1 cellular context compared by ENCODE assay signal in the genomic region with DNA sequence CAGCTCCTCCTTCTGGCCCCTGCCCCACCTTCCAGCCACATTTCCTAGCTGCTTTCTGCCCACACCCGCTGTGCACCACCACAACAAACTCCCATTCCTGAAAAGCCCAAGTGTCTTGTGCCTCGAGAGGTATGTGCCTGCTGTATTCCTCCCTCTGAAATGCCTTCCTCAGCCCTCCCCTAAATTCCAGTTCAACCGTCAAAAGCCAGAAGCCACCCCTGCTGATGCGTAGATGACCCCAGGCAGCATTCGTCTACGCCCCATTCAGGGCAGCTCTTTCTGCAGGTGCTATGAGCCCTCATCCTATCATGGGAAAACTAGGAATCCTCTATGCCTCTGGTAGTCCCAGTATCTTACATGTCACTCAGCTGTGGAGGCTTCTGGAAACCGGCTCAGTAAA.
TF ChIP-seq lines count a peak whose summit lies in the region.

No MANE protein-coding gene starts in this region.

TF ChIP-seq in H1, 55 proteins besides CTCF, POLR2A, EP300 and RAD21:
- no peak for TF ChIP-seq HDAC6 (IDR thresholded peaks at IDR 0.05; ENCODE audit: low read depth, low read length)
- TF ChIP-seq SUZ12 (IDR thresholded peaks at IDR 0.05; ENCODE audit: low read length): no peak
- no peak for TF ChIP-seq CTBP2 (IDR thresholded peaks at IDR 0.05; ENCODE audit: borderline replicate concordance, insufficient read depth, insufficient read length, low read length)
- TF ChIP-seq SRF (IDR thresholded peaks at IDR 0.05; ENCODE audit: low read depth, low read length): no peak
- TF ChIP-seq, protein P1, sequence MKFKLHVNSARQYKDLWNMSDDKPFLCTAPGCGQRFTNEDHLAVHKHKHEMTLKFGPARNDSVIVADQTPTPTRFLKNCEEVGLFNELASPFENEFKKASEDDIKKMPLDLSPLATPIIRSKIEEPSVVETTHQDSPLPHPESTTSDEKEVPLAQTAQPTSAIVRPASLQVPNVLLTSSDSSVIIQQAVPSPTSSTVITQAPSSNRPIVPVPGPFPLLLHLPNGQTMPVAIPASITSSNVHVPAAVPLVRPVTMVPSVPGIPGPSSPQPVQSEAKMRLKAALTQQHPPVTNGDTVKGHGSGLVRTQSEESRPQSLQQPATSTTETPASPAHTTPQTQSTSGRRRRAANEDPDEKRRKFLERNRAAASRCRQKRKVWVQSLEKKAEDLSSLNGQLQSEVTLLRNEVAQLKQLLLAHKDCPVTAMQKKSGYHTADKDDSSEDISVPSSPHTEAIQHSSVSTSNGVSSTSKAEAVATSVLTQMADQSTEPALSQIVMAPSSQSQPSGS (IDR thresholded peaks at IDR 0.05; ENCODE audit: low read length): no peak
- TF ChIP-seq RNF2 (IDR thresholded peaks at IDR 0.05; ENCODE audit: borderline replicate concordance, low read depth, low read length, missing control alignments, poor library complexity, severe bottlenecking): no peak
- no peak for TF ChIP-seq CHD1 (IDR thresholded peaks at IDR 0.05; ENCODE audit: low read depth, low read length)
- TF ChIP-seq CBX8 (IDR thresholded peaks at IDR 0.05; ENCODE audit: borderline replicate concordance, low read depth, low read length): no peak
- TF ChIP-seq TEAD4 (IDR thresholded peaks at IDR 0.05; ENCODE audit: low read depth, low read length): peak; percentile 89
- no peak for TF ChIP-seq POLR2AphosphoS5 (IDR thresholded peaks at IDR 0.05; ENCODE audit: low read depth, low read length)
- TF ChIP-seq JUN (IDR thresholded peaks at IDR 0.05; ENCODE audit: low read depth, low read length): no peak
- TF ChIP-seq, protein P2, sequence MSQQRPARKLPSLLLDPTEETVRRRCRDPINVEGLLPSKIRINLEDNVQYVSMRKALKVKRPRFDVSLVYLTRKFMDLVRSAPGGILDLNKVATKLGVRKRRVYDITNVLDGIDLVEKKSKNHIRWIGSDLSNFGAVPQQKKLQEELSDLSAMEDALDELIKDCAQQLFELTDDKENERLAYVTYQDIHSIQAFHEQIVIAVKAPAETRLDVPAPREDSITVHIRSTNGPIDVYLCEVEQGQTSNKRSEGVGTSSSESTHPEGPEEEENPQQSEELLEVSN (IDR thresholded peaks at IDR 0.05): no peak
- TF ChIP-seq FOSL1 (IDR thresholded peaks at IDR 0.05; ENCODE audit: insufficient read depth, low read depth, low read length): no peak
- TF ChIP-seq SAP30 (IDR thresholded peaks at IDR 0.05; ENCODE audit: insufficient read depth, insufficient replicate concordance, low read length): no peak
- TF ChIP-seq TAF1 (IDR thresholded peaks at IDR 0.05; ENCODE audit: low read depth, low read length): 0 out of 2 replicates have a peak, but pooled peaks have one; percentile 33
- TF ChIP-seq BCL11A (IDR thresholded peaks at IDR 0.05; ENCODE audit: low read depth in 2 of 2, low read length in 2 of 2): no peak
- TF ChIP-seq SIX5 (IDR thresholded peaks at IDR 0.05; ENCODE audit: low read depth, low read length): no peak
- no peak for TF ChIP-seq CHD2 (IDR thresholded peaks at IDR 0.05; ENCODE audit: low read length)
- TF ChIP-seq PHF8 (conservative IDR thresholded peaks at IDR 0.05; ENCODE audit: low read depth, low read length): no peak
- TF ChIP-seq MAFK (IDR thresholded peaks at IDR 0.05; ENCODE audit: low read depth, low read length): no peak
- TF ChIP-seq NANOG (IDR thresholded peaks at IDR 0.05; ENCODE audit: insufficient read depth, low read depth, low read length, poor library complexity, severe bottlenecking): peak; percentile 29
- TF ChIP-seq, protein P3, sequence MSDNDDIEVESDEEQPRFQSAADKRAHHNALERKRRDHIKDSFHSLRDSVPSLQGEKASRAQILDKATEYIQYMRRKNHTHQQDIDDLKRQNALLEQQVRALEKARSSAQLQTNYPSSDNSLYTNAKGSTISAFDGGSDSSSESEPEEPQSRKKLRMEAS (IDR thresholded peaks at IDR 0.05): 0 out of 2 replicates have a peak, but pooled peaks have one; percentile 28
- peak; percentile 19 for TF ChIP-seq ASH2L (IDR thresholded peaks at IDR 0.05; ENCODE audit: low read length)
- peak; percentile 54; the same call in 1 of the 2 replicates for TF ChIP-seq TBP (IDR thresholded peaks at IDR 0.05; ENCODE audit: low read depth, low read length)
- TF ChIP-seq, protein P4, sequence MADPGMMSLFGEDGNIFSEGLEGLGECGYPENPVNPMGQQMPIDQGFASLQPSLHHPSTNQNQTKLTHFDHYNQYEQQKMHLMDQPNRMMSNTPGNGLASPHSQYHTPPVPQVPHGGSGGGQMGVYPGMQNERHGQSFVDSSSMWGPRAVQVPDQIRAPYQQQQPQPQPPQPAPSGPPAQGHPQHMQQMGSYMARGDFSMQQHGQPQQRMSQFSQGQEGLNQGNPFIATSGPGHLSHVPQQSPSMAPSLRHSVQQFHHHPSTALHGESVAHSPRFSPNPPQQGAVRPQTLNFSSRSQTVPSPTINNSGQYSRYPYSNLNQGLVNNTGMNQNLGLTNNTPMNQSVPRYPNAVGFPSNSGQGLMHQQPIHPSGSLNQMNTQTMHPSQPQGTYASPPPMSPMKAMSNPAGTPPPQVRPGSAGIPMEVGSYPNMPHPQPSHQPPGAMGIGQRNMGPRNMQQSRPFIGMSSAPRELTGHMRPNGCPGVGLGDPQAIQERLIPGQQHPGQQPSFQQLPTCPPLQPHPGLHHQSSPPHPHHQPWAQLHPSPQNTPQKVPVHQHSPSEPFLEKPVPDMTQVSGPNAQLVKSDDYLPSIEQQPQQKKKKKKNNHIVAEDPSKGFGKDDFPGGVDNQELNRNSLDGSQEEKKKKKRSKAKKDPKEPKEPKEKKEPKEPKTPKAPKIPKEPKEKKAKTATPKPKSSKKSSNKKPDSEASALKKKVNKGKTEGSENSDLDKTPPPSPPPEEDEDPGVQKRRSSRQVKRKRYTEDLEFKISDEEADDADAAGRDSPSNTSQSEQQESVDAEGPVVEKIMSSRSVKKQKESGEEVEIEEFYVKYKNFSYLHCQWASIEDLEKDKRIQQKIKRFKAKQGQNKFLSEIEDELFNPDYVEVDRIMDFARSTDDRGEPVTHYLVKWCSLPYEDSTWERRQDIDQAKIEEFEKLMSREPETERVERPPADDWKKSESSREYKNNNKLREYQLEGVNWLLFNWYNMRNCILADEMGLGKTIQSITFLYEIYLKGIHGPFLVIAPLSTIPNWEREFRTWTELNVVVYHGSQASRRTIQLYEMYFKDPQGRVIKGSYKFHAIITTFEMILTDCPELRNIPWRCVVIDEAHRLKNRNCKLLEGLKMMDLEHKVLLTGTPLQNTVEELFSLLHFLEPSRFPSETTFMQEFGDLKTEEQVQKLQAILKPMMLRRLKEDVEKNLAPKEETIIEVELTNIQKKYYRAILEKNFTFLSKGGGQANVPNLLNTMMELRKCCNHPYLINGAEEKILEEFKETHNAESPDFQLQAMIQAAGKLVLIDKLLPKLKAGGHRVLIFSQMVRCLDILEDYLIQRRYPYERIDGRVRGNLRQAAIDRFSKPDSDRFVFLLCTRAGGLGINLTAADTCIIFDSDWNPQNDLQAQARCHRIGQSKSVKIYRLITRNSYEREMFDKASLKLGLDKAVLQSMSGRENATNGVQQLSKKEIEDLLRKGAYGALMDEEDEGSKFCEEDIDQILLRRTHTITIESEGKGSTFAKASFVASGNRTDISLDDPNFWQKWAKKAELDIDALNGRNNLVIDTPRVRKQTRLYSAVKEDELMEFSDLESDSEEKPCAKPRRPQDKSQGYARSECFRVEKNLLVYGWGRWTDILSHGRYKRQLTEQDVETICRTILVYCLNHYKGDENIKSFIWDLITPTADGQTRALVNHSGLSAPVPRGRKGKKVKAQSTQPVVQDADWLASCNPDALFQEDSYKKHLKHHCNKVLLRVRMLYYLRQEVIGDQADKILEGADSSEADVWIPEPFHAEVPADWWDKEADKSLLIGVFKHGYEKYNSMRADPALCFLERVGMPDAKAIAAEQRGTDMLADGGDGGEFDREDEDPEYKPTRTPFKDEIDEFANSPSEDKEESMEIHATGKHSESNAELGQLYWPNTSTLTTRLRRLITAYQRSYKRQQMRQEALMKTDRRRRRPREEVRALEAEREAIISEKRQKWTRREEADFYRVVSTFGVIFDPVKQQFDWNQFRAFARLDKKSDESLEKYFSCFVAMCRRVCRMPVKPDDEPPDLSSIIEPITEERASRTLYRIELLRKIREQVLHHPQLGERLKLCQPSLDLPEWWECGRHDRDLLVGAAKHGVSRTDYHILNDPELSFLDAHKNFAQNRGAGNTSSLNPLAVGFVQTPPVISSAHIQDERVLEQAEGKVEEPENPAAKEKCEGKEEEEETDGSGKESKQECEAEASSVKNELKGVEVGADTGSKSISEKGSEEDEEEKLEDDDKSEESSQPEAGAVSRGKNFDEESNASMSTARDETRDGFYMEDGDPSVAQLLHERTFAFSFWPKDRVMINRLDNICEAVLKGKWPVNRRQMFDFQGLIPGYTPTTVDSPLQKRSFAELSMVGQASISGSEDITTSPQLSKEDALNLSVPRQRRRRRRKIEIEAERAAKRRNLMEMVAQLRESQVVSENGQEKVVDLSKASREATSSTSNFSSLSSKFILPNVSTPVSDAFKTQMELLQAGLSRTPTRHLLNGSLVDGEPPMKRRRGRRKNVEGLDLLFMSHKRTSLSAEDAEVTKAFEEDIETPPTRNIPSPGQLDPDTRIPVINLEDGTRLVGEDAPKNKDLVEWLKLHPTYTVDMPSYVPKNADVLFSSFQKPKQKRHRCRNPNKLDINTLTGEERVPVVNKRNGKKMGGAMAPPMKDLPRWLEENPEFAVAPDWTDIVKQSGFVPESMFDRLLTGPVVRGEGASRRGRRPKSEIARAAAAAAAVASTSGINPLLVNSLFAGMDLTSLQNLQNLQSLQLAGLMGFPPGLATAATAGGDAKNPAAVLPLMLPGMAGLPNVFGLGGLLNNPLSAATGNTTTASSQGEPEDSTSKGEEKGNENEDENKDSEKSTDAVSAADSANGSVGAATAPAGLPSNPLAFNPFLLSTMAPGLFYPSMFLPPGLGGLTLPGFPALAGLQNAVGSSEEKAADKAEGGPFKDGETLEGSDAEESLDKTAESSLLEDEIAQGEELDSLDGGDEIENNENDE (IDR thresholded peaks at IDR 0.05; ENCODE audit: insufficient replicate concordance, low read length): no peak
- no peak for TF ChIP-seq SP2 (IDR thresholded peaks at IDR 0.05; ENCODE audit: low read length)
- TF ChIP-seq SP4 (IDR thresholded peaks at IDR 0.05; ENCODE audit: low read length): no peak
- no peak for TF ChIP-seq SP1 (IDR thresholded peaks at IDR 0.05; ENCODE audit: low read depth, low read length)
- no peak for TF ChIP-seq TCF12 (IDR thresholded peaks at IDR 0.05; ENCODE audit: low read depth, low read length)
- no peak for TF ChIP-seq BRCA1 (IDR thresholded peaks at IDR 0.05; ENCODE audit: low read depth, low read length)
- TF ChIP-seq KDM4A (IDR thresholded peaks at IDR 0.05; ENCODE audit: low read depth, low read length, severe bottlenecking): no peak
- 0 out of 4 replicates have a peak, but pooled peaks of 1 of the 2 experiments have one; percentile 16 for TF ChIP-seq HDAC2 (IDR thresholded peaks at IDR 0.05; ENCODE audit: borderline replicate concordance in 1 of 2, low read depth in 2 of 2, low read length in 2 of 2)
- TF ChIP-seq EGR1 (IDR thresholded peaks at IDR 0.05; ENCODE audit: borderline replicate concordance, low read depth, low read length): no peak
- TF ChIP-seq SIN3A (conservative IDR thresholded peaks at IDR 0.05 in 1 of 2, IDR thresholded peaks at IDR 0.05 in 1 of 2; ENCODE audit: low read depth in 1 of 2, low read length in 2 of 2): no peak; a peak in 1 of 4 replicates
- no peak for TF ChIP-seq EZH2 (IDR thresholded peaks at IDR 0.05; ENCODE audit: low read depth, low read length, severe bottlenecking)
- TF ChIP-seq GTF2F1 (IDR thresholded peaks at IDR 0.05; ENCODE audit: borderline replicate concordance, low read depth, low read length): no peak
- no peak for TF ChIP-seq BACH1 (IDR thresholded peaks at IDR 0.05; ENCODE audit: low read length)
- TF ChIP-seq SIRT6 (IDR thresholded peaks at IDR 0.05; ENCODE audit: low read length): no peak
- no peak for TF ChIP-seq ZNF274 (IDR thresholded peaks at IDR 0.05; ENCODE audit: borderline replicate concordance, extremely low read depth, low read length)
